Comparison of ENCODE assay signal across 1 cellular context in the genomic region with DNA sequence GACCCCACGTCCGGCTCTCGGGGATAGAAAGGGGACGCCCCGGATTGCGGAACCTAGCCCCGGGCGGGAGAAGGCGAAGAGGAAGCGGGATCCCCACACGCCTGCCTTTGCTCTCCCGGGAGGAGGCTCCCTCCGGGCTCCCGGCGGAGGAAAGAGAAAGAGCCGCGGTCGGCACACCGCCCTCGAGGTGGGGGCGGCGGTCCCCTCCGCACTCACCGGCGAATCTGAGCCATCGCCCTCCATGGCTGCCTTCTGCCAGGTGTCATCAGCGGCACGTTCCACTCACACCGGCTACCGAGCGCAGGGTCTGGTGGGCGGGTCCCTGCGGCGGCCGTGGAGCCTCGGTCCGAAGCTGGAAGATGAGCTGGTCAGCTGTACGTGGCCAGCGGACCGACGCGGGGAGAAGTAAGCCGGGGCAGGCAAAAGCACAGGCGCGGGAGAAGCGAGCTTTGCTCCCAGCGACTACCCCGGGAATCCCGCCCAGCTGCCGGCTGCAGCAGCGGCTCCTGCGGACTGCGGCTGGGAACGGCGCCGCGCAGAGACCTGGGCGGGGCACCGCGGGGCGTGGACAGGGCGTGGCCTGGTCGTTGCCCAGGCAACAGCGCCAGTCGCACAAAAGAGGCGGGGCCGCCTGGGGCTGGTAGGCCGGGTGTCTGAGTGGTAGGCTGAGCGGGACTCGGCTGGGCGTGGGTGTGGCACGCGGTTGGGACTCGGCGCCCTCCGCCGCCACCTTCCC.
A peak's percentile ranks its signal among the peaks of the same experiment; 100 is the strongest.
TF ChIP-seq lines count a peak whose summit lies in the region.

A gene with protein sequence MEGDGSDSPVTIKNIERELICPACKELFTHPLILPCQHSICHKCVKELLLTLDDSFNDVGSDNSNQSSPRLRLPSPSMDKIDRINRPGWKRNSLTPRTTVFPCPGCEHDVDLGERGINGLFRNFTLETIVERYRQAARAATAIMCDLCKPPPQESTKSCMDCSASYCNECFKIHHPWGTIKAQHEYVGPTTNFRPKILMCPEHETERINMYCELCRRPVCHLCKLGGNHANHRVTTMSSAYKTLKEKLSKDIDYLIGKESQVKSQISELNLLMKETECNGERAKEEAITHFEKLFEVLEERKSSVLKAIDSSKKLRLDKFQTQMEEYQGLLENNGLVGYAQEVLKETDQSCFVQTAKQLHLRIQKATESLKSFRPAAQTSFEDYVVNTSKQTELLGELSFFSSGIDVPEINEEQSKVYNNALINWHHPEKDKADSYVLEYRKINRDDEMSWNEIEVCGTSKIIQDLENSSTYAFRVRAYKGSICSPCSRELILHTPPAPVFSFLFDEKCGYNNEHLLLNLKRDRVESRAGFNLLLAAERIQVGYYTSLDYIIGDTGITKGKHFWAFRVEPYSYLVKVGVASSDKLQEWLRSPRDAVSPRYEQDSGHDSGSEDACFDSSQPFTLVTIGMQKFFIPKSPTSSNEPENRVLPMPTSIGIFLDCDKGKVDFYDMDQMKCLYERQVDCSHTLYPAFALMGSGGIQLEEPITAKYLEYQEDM (minus strand): TSS at position 517 of the 736 bp plus-strand sequence. CDS start 274 bp downstream, at position 243.

TF ChIP-seq in HepG2, 621 proteins besides CTCF, POLR2A, EP300 and RAD21 (continued from another document and continues in another):
- TF ChIP-seq, protein P1, sequence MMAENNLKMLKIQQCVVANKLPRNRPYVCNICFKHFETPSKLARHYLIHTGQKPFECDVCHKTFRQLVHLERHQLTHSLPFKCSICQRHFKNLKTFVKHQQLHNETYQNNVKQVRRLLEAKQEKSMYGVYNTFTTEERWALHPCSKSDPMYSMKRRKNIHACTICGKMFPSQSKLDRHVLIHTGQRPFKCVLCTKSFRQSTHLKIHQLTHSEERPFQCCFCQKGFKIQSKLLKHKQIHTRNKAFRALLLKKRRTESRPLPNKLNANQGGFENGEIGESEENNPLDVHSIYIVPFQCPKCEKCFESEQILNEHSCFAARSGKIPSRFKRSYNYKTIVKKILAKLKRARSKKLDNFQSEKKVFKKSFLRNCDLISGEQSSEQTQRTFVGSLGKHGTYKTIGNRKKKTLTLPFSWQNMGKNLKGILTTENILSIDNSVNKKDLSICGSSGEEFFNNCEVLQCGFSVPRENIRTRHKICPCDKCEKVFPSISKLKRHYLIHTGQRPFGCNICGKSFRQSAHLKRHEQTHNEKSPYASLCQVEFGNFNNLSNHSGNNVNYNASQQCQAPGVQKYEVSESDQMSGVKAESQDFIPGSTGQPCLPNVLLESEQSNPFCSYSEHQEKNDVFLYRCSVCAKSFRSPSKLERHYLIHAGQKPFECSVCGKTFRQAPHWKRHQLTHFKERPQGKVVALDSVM (CRISPR knock-in tag; IDR thresholded peaks at IDR 0.05): no peak
- TF ChIP-seq ZNF101 (CRISPR knock-in tag; IDR thresholded peaks at IDR 0.05; ENCODE audit: borderline replicate concordance, low read depth) (no peak), ZKSCAN1 (IDR thresholded peaks at IDR 0.05; ENCODE audit: low read length) (no peak), SCMH1 (CRISPR knock-in tag; IDR thresholded peaks at IDR 0.05; ENCODE audit: borderline replicate concordance) (no peak), ZNF703 (CRISPR knock-in tag; IDR thresholded peaks at IDR 0.05; ENCODE audit: borderline replicate concordance) (peak; percentile 35; the same call in 1 of the 2 replicates), FOXM1 (CRISPR knock-in tag; IDR thresholded peaks at IDR 0.05) (no peak), NR2F1 (CRISPR knock-in tag; IDR thresholded peaks at IDR 0.05) (no peak), RELA (CRISPR knock-in tag; IDR thresholded peaks at IDR 0.05) (no peak), PHF5A (CRISPR knock-in tag; IDR thresholded peaks at IDR 0.05; ENCODE audit: low read depth, unreplicated experiment) (no peak), TBP (CRISPR knock-in tag; IDR thresholded peaks at IDR 0.05) (no peak), ZNF317 (CRISPR knock-in tag; IDR thresholded peaks at IDR 0.05) (peak; percentile 41; the same call in 1 of the 2 replicates), ZC3H4 (CRISPR knock-in tag; IDR thresholded peaks at IDR 0.05; ENCODE audit: borderline replicate concordance) (no peak), HNRNPL (IDR thresholded peaks at IDR 0.05; ENCODE audit: low read depth, low read length) (no peak), NFATC3 (CRISPR knock-in tag; IDR thresholded peaks at IDR 0.05) (no peak), THAP11 (CRISPR knock-in tag; IDR thresholded peaks at IDR 0.05) (peak; percentile 35; the same call in 1 of the 2 replicates), NKX3-1 (CRISPR knock-in tag; IDR thresholded peaks at IDR 0.05) (no peak), NFYC (CRISPR knock-in tag; IDR thresholded peaks at IDR 0.05) (no peak), ZNF83 (CRISPR knock-in tag; IDR thresholded peaks at IDR 0.05; ENCODE audit: borderline replicate concordance) (no peak), CREB1 (IDR thresholded peaks at IDR 0.05) (no peak), CREB1 (CRISPR knock-in tag; IDR thresholded peaks at IDR 0.05) (no peak), ZNF235 (CRISPR knock-in tag; IDR thresholded peaks at IDR 0.05; ENCODE audit: borderline replicate concordance) (no peak), RFX5 (IDR thresholded peaks at IDR 0.05; ENCODE audit: low read depth, low read length) (no peak), ZEB1 (IDR thresholded peaks at IDR 0.05; ENCODE audit: insufficient replicate concordance, low read depth) (no peak), PCBP1 (IDR thresholded peaks at IDR 0.05; ENCODE audit: borderline replicate concordance, low read depth, low read length) (no peak), BRCA1 (CRISPR knock-in tag; IDR thresholded peaks at IDR 0.05) (no peak), POLR2G (IDR thresholded peaks at IDR 0.05; ENCODE audit: low read depth, low read length) (peak; percentile 55), SNAPC2 (CRISPR knock-in tag; IDR thresholded peaks at IDR 0.05) (no peak), ZNF383 (CRISPR knock-in tag; IDR thresholded peaks at IDR 0.05; ENCODE audit: borderline replicate concordance) (no peak), TEAD3 (CRISPR knock-in tag; optimal IDR thresholded peaks at IDR 0.05; ENCODE audit: borderline replicate concordance) (no peak), TARDBP (CRISPR knock-in tag; IDR thresholded peaks at IDR 0.05) (peak; percentile 82; the same call in 1 of the 2 replicates), ZNF292 (CRISPR knock-in tag; IDR thresholded peaks at IDR 0.05; ENCODE audit: borderline replicate concordance, low read depth) (peak; percentile 74; the same call in 1 of the 2 replicates), EED (CRISPR knock-in tag; IDR thresholded peaks at IDR 0.05) (peak; percentile 91), ZNF33B (CRISPR knock-in tag; IDR thresholded peaks at IDR 0.05) (0 out of 2 replicates have a peak, but pooled peaks have one; percentile 27), ARHGAP35 (CRISPR knock-in tag; IDR thresholded peaks at IDR 0.05; ENCODE audit: borderline replicate concordance) (peak; percentile 40; the same call in 1 of the 2 replicates), SOX13 (IDR thresholded peaks at IDR 0.05) (no peak), SOX13 (CRISPR knock-in tag; conservative IDR thresholded peaks at IDR 0.05 in 1 of 2, IDR thresholded peaks at IDR 0.05 in 1 of 2) (peak in 1 of 2 experiments; percentile 43; a peak in 1 of 4 replicates), ZNF660 (CRISPR knock-in tag; IDR thresholded peaks at IDR 0.05; ENCODE audit: borderline replicate concordance, low read depth) (no peak), SIN3A (IDR thresholded peaks at IDR 0.05; ENCODE audit: borderline replicate concordance, low read depth, low read length) (peak; percentile 31; the same call in 1 of the 2 replicates)
- TF ChIP-seq, protein P2, sequence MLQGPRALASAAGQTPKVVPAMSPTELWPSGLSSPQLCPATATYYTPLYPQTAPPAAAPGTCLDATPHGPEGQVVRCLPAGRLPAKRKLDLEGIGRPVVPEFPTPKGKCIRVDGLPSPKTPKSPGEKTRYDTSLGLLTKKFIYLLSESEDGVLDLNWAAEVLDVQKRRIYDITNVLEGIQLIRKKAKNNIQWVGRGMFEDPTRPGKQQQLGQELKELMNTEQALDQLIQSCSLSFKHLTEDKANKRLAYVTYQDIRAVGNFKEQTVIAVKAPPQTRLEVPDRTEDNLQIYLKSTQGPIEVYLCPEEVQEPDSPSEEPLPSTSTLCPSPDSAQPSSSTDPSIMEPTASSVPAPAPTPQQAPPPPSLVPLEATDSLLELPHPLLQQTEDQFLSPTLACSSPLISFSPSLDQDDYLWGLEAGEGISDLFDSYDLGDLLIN (CRISPR knock-in tag; IDR thresholded peaks at IDR 0.05; ENCODE audit: borderline replicate concordance): no peak
- TF ChIP-seq, protein P3, sequence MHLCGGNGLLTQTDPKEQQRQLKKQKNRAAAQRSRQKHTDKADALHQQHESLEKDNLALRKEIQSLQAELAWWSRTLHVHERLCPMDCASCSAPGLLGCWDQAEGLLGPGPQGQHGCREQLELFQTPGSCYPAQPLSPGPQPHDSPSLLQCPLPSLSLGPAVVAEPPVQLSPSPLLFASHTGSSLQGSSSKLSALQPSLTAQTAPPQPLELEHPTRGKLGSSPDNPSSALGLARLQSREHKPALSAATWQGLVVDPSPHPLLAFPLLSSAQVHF (CRISPR knock-in tag; IDR thresholded peaks at IDR 0.05): no peak
- TF ChIP-seq, protein P4, sequence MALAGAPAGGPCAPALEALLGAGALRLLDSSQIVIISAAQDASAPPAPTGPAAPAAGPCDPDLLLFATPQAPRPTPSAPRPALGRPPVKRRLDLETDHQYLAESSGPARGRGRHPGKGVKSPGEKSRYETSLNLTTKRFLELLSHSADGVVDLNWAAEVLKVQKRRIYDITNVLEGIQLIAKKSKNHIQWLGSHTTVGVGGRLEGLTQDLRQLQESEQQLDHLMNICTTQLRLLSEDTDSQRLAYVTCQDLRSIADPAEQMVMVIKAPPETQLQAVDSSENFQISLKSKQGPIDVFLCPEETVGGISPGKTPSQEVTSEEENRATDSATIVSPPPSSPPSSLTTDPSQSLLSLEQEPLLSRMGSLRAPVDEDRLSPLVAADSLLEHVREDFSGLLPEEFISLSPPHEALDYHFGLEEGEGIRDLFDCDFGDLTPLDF (CRISPR knock-in tag; IDR thresholded peaks at IDR 0.05): peak; percentile 63; the same call in 1 of the 2 replicates
- TF ChIP-seq, protein P5, sequence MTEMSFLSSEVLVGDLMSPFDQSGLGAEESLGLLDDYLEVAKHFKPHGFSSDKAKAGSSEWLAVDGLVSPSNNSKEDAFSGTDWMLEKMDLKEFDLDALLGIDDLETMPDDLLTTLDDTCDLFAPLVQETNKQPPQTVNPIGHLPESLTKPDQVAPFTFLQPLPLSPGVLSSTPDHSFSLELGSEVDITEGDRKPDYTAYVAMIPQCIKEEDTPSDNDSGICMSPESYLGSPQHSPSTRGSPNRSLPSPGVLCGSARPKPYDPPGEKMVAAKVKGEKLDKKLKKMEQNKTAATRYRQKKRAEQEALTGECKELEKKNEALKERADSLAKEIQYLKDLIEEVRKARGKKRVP (CRISPR knock-in tag; IDR thresholded peaks at IDR 0.05): no peak
- TF ChIP-seq, protein P6, sequence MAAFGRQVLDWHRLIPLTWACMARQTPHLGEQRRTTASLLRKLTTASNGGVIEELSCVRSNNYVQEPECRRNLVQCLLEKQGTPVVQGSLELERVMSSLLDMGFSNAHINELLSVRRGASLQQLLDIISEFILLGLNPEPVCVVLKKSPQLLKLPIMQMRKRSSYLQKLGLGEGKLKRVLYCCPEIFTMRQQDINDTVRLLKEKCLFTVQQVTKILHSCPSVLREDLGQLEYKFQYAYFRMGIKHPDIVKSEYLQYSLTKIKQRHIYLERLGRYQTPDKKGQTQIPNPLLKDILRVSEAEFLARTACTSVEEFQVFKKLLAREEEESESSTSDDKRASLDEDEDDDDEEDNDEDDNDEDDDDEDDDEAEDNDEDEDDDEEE (CRISPR knock-in tag; IDR thresholded peaks at IDR 0.05): no peak
- TF ChIP-seq, protein P7, sequence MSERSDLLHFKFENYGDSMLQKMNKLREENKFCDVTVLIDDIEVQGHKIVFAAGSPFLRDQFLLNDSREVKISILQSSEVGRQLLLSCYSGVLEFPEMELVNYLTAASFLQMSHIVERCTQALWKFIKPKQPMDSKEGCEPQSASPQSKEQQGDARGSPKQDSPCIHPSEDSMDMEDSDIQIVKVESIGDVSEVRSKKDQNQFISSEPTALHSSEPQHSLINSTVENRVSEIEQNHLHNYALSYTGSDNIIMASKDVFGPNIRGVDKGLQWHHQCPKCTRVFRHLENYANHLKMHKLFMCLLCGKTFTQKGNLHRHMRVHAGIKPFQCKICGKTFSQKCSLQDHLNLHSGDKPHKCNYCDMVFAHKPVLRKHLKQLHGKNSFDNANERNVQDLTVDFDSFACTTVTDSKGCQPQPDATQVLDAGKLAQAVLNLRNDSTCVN (CRISPR knock-in tag; IDR thresholded peaks at IDR 0.05; ENCODE audit: borderline replicate concordance): no peak
- TF ChIP-seq, protein P8, sequence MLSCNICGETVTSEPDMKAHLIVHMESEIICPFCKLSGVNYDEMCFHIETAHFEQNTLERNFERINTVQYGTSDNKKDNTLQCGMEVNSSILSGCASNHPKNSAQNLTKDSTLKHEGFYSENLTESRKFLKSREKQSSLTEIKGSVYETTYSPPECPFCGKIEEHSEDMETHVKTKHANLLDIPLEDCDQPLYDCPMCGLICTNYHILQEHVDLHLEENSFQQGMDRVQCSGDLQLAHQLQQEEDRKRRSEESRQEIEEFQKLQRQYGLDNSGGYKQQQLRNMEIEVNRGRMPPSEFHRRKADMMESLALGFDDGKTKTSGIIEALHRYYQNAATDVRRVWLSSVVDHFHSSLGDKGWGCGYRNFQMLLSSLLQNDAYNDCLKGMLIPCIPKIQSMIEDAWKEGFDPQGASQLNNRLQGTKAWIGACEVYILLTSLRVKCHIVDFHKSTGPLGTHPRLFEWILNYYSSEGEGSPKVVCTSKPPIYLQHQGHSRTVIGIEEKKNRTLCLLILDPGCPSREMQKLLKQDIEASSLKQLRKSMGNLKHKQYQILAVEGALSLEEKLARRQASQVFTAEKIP (CRISPR knock-in tag; IDR thresholded peaks at IDR 0.05; ENCODE audit: borderline replicate concordance): no peak
- TF ChIP-seq, protein P9, sequence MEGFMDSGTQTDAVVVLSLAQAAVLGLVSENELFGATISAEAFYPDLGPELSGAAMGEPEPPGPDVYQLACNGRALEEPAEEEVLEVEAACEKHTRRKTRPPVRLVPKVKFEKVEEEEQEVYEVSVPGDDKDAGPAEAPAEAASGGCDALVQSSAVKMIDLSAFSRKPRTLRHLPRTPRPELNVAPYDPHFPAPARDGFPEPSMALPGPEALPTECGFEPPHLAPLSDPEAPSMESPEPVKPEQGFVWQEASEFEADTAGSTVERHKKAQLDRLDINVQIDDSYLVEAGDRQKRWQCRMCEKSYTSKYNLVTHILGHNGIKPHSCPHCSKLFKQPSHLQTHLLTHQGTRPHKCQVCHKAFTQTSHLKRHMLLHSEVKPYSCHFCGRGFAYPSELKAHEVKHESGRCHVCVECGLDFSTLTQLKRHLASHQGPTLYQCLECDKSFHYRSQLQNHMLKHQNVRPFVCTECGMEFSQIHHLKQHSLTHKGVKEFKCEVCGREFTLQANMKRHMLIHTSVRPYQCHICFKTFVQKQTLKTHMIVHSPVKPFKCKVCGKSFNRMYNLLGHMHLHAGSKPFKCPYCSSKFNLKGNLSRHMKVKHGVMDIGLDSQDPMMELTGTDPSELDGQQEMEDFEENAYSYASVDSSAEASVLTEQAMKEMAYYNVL (CRISPR knock-in tag; IDR thresholded peaks at IDR 0.05; ENCODE audit: borderline replicate concordance): no peak; the same call in 1 of the 2 replicates
